ENCODE assay signal across 10 cellular contexts in the genomic region with DNA sequence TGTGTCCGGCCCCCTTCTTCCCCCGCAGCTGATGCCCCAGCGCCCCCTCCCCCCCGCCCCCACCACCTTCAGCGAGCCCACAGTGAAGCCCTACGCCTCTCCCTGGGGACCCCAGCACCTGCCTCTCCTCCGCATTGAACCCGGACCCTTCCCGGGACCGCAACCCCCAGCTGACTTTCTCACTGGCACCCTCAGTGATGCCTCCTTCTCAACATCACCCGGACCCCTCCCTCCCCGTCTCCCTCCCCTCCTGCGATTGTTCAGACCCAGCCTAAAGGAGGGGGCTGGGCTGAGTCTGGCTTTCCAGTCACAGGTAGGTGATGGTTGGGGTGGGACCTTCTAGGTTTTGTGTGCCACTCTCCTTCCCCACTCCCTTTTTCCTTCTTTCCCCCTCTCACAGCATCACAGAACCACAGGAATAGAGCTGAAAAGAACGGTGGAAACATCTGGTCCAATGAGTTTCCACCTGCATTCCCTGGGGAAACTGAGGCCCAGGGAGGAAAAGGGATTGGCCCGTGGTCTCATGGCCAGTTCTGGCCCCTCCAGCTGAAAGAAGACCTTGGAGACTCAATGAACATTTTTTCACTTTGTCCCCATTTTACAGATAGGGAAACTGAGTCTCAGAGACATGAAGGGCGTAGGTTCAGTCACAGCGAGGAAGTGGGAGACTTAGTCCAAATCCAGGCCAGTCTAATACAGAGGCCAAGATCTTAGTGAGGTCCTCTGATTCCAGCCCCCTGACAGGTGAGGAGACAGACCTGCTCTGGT. TPM values are rescaled to one million over a fixed set of nuclear protein-coding genes. Genes with fewer than 3 reads are reported as not detected.
DNase-seq lines count a peak whose midpoint lies in the region; ATAC-seq, FAIRE-seq and TF ChIP-seq lines count a peak whose summit lies in the region.
"Had no signal": no experiment of that assay in that cellular context is flagged by ENCODE, and none has a peak within 500 bp of the region (broad histone marks: within the 10 kb centered on the region; RNA-seq: fewer than 3 reads in every experiment).

No MANE protein-coding gene starts in this region.

- no peaks in the 10 kb centered on the region for H3K36me3 Mint-ChIP-seq in HFFc6 (ENCODE audit: low read depth)
- no peaks in the 10 kb centered on the region for H3K36me3 Mint-ChIP-seq in natural killer cell treated with Interleukin-12 subunit alpha and Interleukin-12 subunit beta and Interleukin-15 and Interleukin-18, amount 100 ng/mL, for 72 hours

- H3K23ac ChIP-seq in H1 (ENCODE audit: insufficient read length), result no peak overlapping the region

- no peak overlapping the region for H4K91ac ChIP-seq in H1 (replicated peaks; ENCODE audit: insufficient read length, low read length)

- H3K79me1 ChIP-seq in H1 (ENCODE audit: low read depth, low read length), result no peaks in the 10 kb centered on the region; the same call in 1 of the 2 replicates

- H3K79me2 ChIP-seq in H1 (ENCODE audit: control insufficient read depth in 1 of 2, insufficient read depth in 2 of 2, low read length in 2 of 2), result no peaks in the 10 kb centered on the region

- ATAC-seq in A549 (no peak), right lobe of liver (no peak)
- no peak for ATAC-seq in natural killer cell treated with Interleukin-12 subunit alpha and Interleukin-12 subunit beta and Interleukin-15 and Interleukin-18, amount 100 ng/mL, for 72 hours

- peak overlapping the region in 1 of 4 experiments; percentile 63; a peak in 1 of 7 replicates for H3K9ac ChIP-seq in H1 (replicated peaks in 1 of 4; ENCODE audit: extremely low read depth in 1 of 4, low read depth in 3 of 4, low read length in 3 of 4)

- CTCF ChIA-PET in A549 (lab: Yijun Ruan, JAX), result interaction anchor here (0.9 to 3.1 kb wide), 5 partner anchors 8 to 77 kb away, joined by 3 to 22 read pairs (median 7); no protein-coding TSS in a partner anchor
- CTCF ChIA-PET in H1 (lab: Charles Lee; ENCODE audit: partially characterized antibody), result interaction anchor here (0.6 to 5.5 kb wide), 8 partner anchors 10 to 95 kb away, joined by 3 to 52 read pairs (median 4); no protein-coding TSS in a partner anchor
- CTCF ChIA-PET in GM10248 (lab: Yijun Ruan, JAX), result interaction anchor here (1.1 to 5.0 kb wide), 9 partner anchors 10 to 94 kb away, joined by 3 to 36 read pairs (median 8); partner anchors contain the start of gene RPL32

- no peaks in the 10 kb centered on the region for H3K9me3 ChIP-seq in A549
- no peaks in the 10 kb centered on the region for H3K9me3 ChIP-seq in H1 (ENCODE audit: insufficient read depth in 2 of 2, low read depth in 1 of 2, low read length in 1 of 2)
- no peaks in the 10 kb centered on the region for H3K9me3 ChIP-seq in right lobe of liver

- H3K27me3 ChIP-seq in H1 (replicated peaks in 1 of 4; ENCODE audit: control insufficient read depth in 3 of 4, extremely low read depth in 1 of 4, insufficient read depth in 3 of 4, low read length in 3 of 4), result no peaks in the 10 kb centered on the region
- no peaks in the 10 kb centered on the region for H3K27me3 ChIP-seq in right lobe of liver

- no peak overlapping the region; the same call in 1 of the 2 replicates for H3K27ac Mint-ChIP-seq in HFFc6
- H3K27ac Mint-ChIP-seq in natural killer cell treated with Interleukin-12 subunit alpha and Interleukin-12 subunit beta and Interleukin-15 and Interleukin-18, amount 100 ng/mL, for 72 hours, result no peak overlapping the region

- H2BK5ac ChIP-seq in H1 (ENCODE audit: low read depth, low read length), result no peak overlapping the region

- 0 out of 2 replicates have a peak overlapping the region, but pooled peaks have one; percentile 53 for H2BK15ac ChIP-seq in H1 (ENCODE audit: low read length)

- peaks cover 1 to 2% of the 10 kb centered on the region in 2 experiments for H4K20me1 ChIP-seq in H1 (replicated peaks in 1 of 2; ENCODE audit: control insufficient read depth in 1 of 2, insufficient read depth in 2 of 2, low read length in 2 of 2)

- no peak overlapping the region for H2BK20ac ChIP-seq in H1 (ENCODE audit: low read length)

- no peak overlapping the region for H2BK120ac ChIP-seq in H1 (replicated peaks; ENCODE audit: low read depth, low read length)

- DNase-seq in A549 (ENCODE audit: low read depth in 1 of 2, low spot score in 1 of 2) (no peak), HFFc6 (no peak), H1 (ENCODE audit: low read depth in 1 of 2, low spot score in 2 of 2) (no peak), right lobe of liver (no peak), GM10248 (ENCODE audit: extremely low spot score) (no peak), activated gamma-delta T cell treated with Interleukin-2 at 50 U/mL for 16 hours (no peak)
- DNase-seq in natural killer cell treated with Interleukin-12 subunit alpha and Interleukin-12 subunit beta and Interleukin-15 and Interleukin-18, amount 100 ng/mL, for 72 hours (ENCODE audit: low spot score), result no peak
- no peak for DNase-seq in activated CD8-positive, alpha-beta memory T cell treated with anti-CD3 and anti-CD28 coated beads for 24 hours
- DNase-seq: GF-D8 had no signal

- H3K23me2 ChIP-seq in H1 (ENCODE audit: low read depth, low read length), result peaks cover 6% of the 10 kb centered on the region; the same call in 1 of the 2 replicates

- no peak overlapping the region for H3K14ac ChIP-seq in H1 (ENCODE audit: insufficient read length)

- peaks cover 5% of the 10 kb centered on the region; the same call in 1 of the 3 replicates for H3K4me1 ChIP-seq in A549
- peaks cover 0 to 10% (median 2%) of the 10 kb centered on the region in 4 experiments; a peak in 4 of 7 replicates for H3K4me1 ChIP-seq in H1 (replicated peaks in 1 of 4; ENCODE audit: control insufficient read depth in 3 of 4, insufficient read depth in 4 of 4, low read length in 3 of 4)
- peaks cover 0 to 10% (median 0%) of the 10 kb centered on the region in 4 donors for H3K4me1 ChIP-seq in right lobe of liver

- POLR2A ChIA-PET in A549 (lab: Yijun Ruan, JAX) (no interaction called here), H1 (lab: Charles Lee; ENCODE audit: partially characterized antibody) (interaction anchor here (0.6 to 4.7 kb wide), 12 partner anchors 9 to 1221 kb away, joined by 3 to 33 read pairs (median 5); partner anchors contain the start of genes RAF1, RPL32 and TMEM40), GM10248 (lab: Yijun Ruan, JAX) (no interaction called here)

- TF ChIP-seq CTCF in A549 (IDR thresholded peaks at IDR 0.05) (no peak), HFFc6 (IDR thresholded peaks at IDR 0.05) (no peak), H1 (IDR thresholded peaks at IDR 0.05; ENCODE audit: control extremely low read depth in 1 of 3, insufficient read depth in 1 of 3, low read depth in 1 of 3, low read length in 3 of 3) (no peak), right lobe of liver (IDR thresholded peaks at IDR 0.05) (no peak), GM10248 (IDR thresholded peaks at IDR 0.05; ENCODE audit: control extremely low read depth, extremely low read depth, low read depth, missing control alignments) (no peak)

- H3K56ac ChIP-seq in H1 (replicated peaks; ENCODE audit: insufficient read length, low read depth, low read length), result no peak overlapping the region

- H4K5ac ChIP-seq in H1 (ENCODE audit: insufficient read length, low read depth, low read length), result no peak overlapping the region

- H3K18ac ChIP-seq in H1 (ENCODE audit: extremely low read depth, low read length), result no peak overlapping the region; the same call in none of the 2 replicates

- H3K4me3 ChIP-seq in A549, result no peak overlapping the region; the same call in 2 of the 3 replicates
- peak overlapping the region; percentile 69 to 88 (median 85) for H3K4me3 ChIP-seq in H1 (ENCODE audit: extremely low read depth in 1 of 4, insufficient read depth in 2 of 4, low read depth in 3 of 4, low read length in 4 of 4)
- H3K4me3 ChIP-seq in right lobe of liver, result no peak overlapping the region

- WGBS in A549 (ENCODE audit: missing lambda C conversion rate), result 84% methylated on average over 12 of the region's 17 CpGs
- 37% methylated on average over 10 of the region's 17 CpGs; no CpG with 5 or more reads in 1 of the 2 experiments for WGBS in H1 (ENCODE audit: extremely low coverage in 1 of 2, insufficient coverage in 1 of 2, insufficient read length in 1 of 2, insufficient replicate concordance in 2 of 2, low coverage in 1 of 2, low lambda C conversion rate in 2 of 2, missing lambda C conversion rate in 1 of 2), 2 experiments
- WGBS in right lobe of liver (ENCODE audit: insufficient coverage, low coverage, low lambda C conversion rate, missing lambda C conversion rate), result 62% methylated on average over 11 of the region's 17 CpGs

- intact Hi-C loops in right lobe of liver (cut with DNase I), result no loop called here

- H3K36me3 ChIP-seq in H1 (ENCODE audit: control insufficient read depth in 2 of 4, insufficient read depth in 4 of 4, low read length in 3 of 4), result no peaks in the 10 kb centered on the region
- no peaks in the 10 kb centered on the region for H3K36me3 ChIP-seq in right lobe of liver

- no peak for TF ChIP-seq POLR2A in A549 (IDR thresholded peaks at IDR 0.05; ENCODE audit: low read length)
- TF ChIP-seq POLR2A in H1 (IDR thresholded peaks at IDR 0.05; ENCODE audit: control extremely low read depth in 1 of 2, low read depth in 2 of 2, low read length in 2 of 2), result no peak
- TF ChIP-seq POLR2A in right lobe of liver (IDR thresholded peaks at IDR 0.05), result no peak

- H3K4me2 ChIP-seq in A549 (peak overlapping the region; percentile 82; the same call in 2 of the 3 replicates), H1 (ENCODE audit: insufficient read depth in 1 of 2, low read depth in 2 of 2, low read length in 2 of 2) (peak overlapping the region; percentile 46 to 96)

- H3K4me3 Mint-ChIP-seq in HFFc6, result peak overlapping the region; percentile 88
- peak overlapping the region; percentile 54 for H3K4me3 Mint-ChIP-seq in natural killer cell treated with Interleukin-12 subunit alpha and Interleukin-12 subunit beta and Interleukin-15 and Interleukin-18, amount 100 ng/mL, for 72 hours

- no peak overlapping the region for H3K4ac ChIP-seq in H1 (replicated peaks; ENCODE audit: insufficient read length, low read depth, low read length)

- FAIRE-seq in A549 (lab: Jason Lieb, UNC), result no peak
- no peak for FAIRE-seq in H1 (lab: Jason Lieb, UNC)

- TF ChIP-seq RAD21 in A549 (conservative IDR thresholded peaks at IDR 0.05 in 1 of 2, IDR thresholded peaks at IDR 0.05 in 1 of 2), result no peak
- no peak for TF ChIP-seq RAD21 in H1 (IDR thresholded peaks at IDR 0.05 in 1 of 2, conservative IDR thresholded peaks at IDR 0.05 in 1 of 2; ENCODE audit: low read depth in 2 of 2, low read length in 2 of 2)

- 0 out of 2 replicates have a peak overlapping the region, but pooled peaks have one; percentile 49 for H2AFZ ChIP-seq in H1 (ENCODE audit: low read length)

- H2AK5ac ChIP-seq in H1 (ENCODE audit: low read depth, low read length), result no peak overlapping the region

- H2BK12ac ChIP-seq in H1 (ENCODE audit: low read depth, low read length), result 0 out of 2 replicates have a peak overlapping the region, but pooled peaks have one; percentile 60

- H3K4me1 Mint-ChIP-seq in HFFc6 (ENCODE audit: low read depth), result peaks cover 10% of the 10 kb centered on the region
- peaks cover 0 to 6% of the 10 kb centered on the region in 2 donors for H3K4me1 Mint-ChIP-seq in natural killer cell treated with Interleukin-12 subunit alpha and Interleukin-12 subunit beta and Interleukin-15 and Interleukin-18, amount 100 ng/mL, for 72 hours (ENCODE audit: low read depth in 2 of 2)

- H3K27ac ChIP-seq in A549 (peak overlapping the region in 1 of 2 experiments; percentile 88; a peak in 1 of 6 replicates), H1 (ENCODE audit: low read depth, low read length) (no peak overlapping the region), right lobe of liver (no peak overlapping the region)

- TF ChIP-seq EP300 in A549 (IDR thresholded peaks at IDR 0.05) (no peak), H1 (IDR thresholded peaks at IDR 0.05; ENCODE audit: borderline replicate concordance in 1 of 2, low read depth in 2 of 2, low read length in 2 of 2) (no peak)

- H4K8ac ChIP-seq in H1 (ENCODE audit: extremely low read depth, insufficient read depth, low read length), result no peak overlapping the region

- no peaks in the 10 kb centered on the region for H3K9me3 Mint-ChIP-seq in HFFc6
- H3K9me3 Mint-ChIP-seq in natural killer cell treated with Interleukin-12 subunit alpha and Interleukin-12 subunit beta and Interleukin-15 and Interleukin-18, amount 100 ng/mL, for 72 hours, result no peaks in the 10 kb centered on the region

- H3K27me3 Mint-ChIP-seq in HFFc6 (ENCODE audit: insufficient read depth), result peaks cover 10% of the 10 kb centered on the region
- H3K27me3 Mint-ChIP-seq in natural killer cell treated with Interleukin-12 subunit alpha and Interleukin-12 subunit beta and Interleukin-15 and Interleukin-18, amount 100 ng/mL, for 72 hours, result peaks cover 0 to 9% of the 10 kb centered on the region in 2 donors

RNA-seq across cellular contexts. Expression of gene CAND2, which starts 0.8 kb away (rescaled TPM):
- 0.72 and 0.91 TPM in 2 replicates for polyA plus RNA-seq in A549 (2011; rRNA removed)
- polyA plus RNA-seq in A549 (2012; cell fraction: cytosol; rRNA removed), result 0.79 and 1.1 TPM in 2 replicates
- polyA plus RNA-seq in A549 (2012; cell fraction: nucleus; rRNA removed), result 2.3 and 3.1 TPM in 2 replicates
- polyA plus RNA-seq in A549 (2017; fragmentation: RNase III; extraction: RNeasy Plus Mini Kit Qiagen cat#74134 plus additional on column Dnase treatment), result 0.67 to 1.0 TPM (median 0.84 TPM) in 3 replicates
- polyA minus RNA-seq in A549 (2011; rRNA and poly(A)+ RNA removed), result 1.4 and 4.9 TPM in 2 replicates
- total RNA-seq in HFFc6 (2021; fragmentation: NEBNext Ultra II Directional; extraction: Animal tissue kit (Norgen Biotek cat#: 25700)), result 10 to 100 TPM in 1 of 6 experiments, 1 to 10 TPM in 5; 4.5 to 10.5 (median 8.3) TPM
- total RNA-seq in H1 (2021; fragmentation: NEBNext Ultra II Directional; extraction: Animal tissue kit (Norgen Biotek cat#: 25700)), result 8.7 and 11.2 TPM in 2 replicates
- 8.7 and 12.0 TPM in 2 replicates for polyA plus RNA-seq in H1 (2011; rRNA removed)
- polyA plus RNA-seq in H1 (2011; cell fraction: cytosol; rRNA removed), result 9.2 TPM
- 20.3 TPM for polyA plus RNA-seq in H1 (2011; cell fraction: nucleus; rRNA removed)
- 5.3 to 10.4 TPM (median 9.1 TPM) in 4 replicates for polyA plus RNA-seq in H1 (2012, experiment 1 of 2)
- polyA plus RNA-seq in H1 (2012, experiment 2 of 2), result 7.4 TPM
- polyA plus RNA-seq in H1 (2013, experiment 1 of 2), result 4.0 TPM
- polyA plus RNA-seq in H1 (2013, experiment 2 of 2), result 3.4 TPM
- polyA minus RNA-seq in H1 (2011; rRNA and poly(A)+ RNA removed), result 11.0 and 15.6 TPM in 2 replicates
- 7.3 TPM for polyA minus RNA-seq in H1 (2011; cell fraction: cytosol; rRNA and poly(A)+ RNA removed)
- 17.4 TPM for polyA minus RNA-seq in H1 (2011; cell fraction: nucleus; rRNA and poly(A)+ RNA removed)
- total RNA-seq in natural killer cell treated with Interleukin-12 subunit alpha and Interleukin-12 subunit beta and Interleukin-15 and Interleukin-18, amount 100 ng/mL, for 72 hours, result under 1 TPM; 0.45 to 0.62 TPM
- total RNA-seq in right lobe of liver, result 1 to 10 TPM in 2 of 6 experiments, under 1 TPM in 4; 0.61 to 4.4 (median 0.77) TPM

RNA-seq across cellular contexts. Expression of gene TMEM40, which starts 38.2 kb away (rescaled TPM):
- polyA plus RNA-seq in A549 (2011; rRNA removed) (0.13 and 0.32 TPM in 2 replicates), A549 (2017; fragmentation: RNase III; extraction: RNeasy Plus Mini Kit Qiagen cat#74134 plus additional on column Dnase treatment) (0.07 to 0.42 TPM (median 0.18 TPM) in 3 replicates), H1 (2011; rRNA removed) (0.11 and 0.18 TPM in 2 replicates)
- polyA plus RNA-seq in A549 (2012; cell fraction: cytosol; rRNA removed), result 0.29 and 0.38 TPM in 2 replicates
- 0.05 and 0.16 TPM in 2 replicates for polyA plus RNA-seq in A549 (2012; cell fraction: nucleus; rRNA removed)
- polyA minus RNA-seq in A549 (2011; rRNA and poly(A)+ RNA removed), result 1.1 TPM in 1 of 2 replicates, not detected in the other
- under 1 TPM in 3 of 6 experiments, not detected in 3; 0.32 to 0.40 (median 0.36) TPM for total RNA-seq in HFFc6 (2021; fragmentation: NEBNext Ultra II Directional; extraction: Animal tissue kit (Norgen Biotek cat#: 25700))
- total RNA-seq in H1 (2021; fragmentation: NEBNext Ultra II Directional; extraction: Animal tissue kit (Norgen Biotek cat#: 25700)), result not detected in 2 replicates
- polyA plus RNA-seq in H1 (2011; cell fraction: cytosol; rRNA removed), result 0.26 TPM
- polyA plus RNA-seq in H1 (2011; cell fraction: nucleus; rRNA removed), result 0.57 TPM
- polyA plus RNA-seq in H1 (2012, experiment 1 of 2), result 0.28 TPM in 1 of 4 replicates, not detected in the others
- polyA plus RNA-seq in H1 (2012, experiment 2 of 2), result not detected
- 0.12 TPM for polyA plus RNA-seq in H1 (2013, experiment 1 of 2)
- polyA plus RNA-seq in H1 (2013, experiment 2 of 2), result 0.22 TPM
- not detected in 2 replicates for polyA minus RNA-seq in H1 (2011; rRNA and poly(A)+ RNA removed)
- polyA minus RNA-seq in H1 (2011; cell fraction: cytosol; rRNA and poly(A)+ RNA removed), result not detected
- polyA minus RNA-seq in H1 (2011; cell fraction: nucleus; rRNA and poly(A)+ RNA removed), result not detected
- not detected for total RNA-seq in natural killer cell treated with Interleukin-12 subunit alpha and Interleukin-12 subunit beta and Interleukin-15 and Interleukin-18, amount 100 ng/mL, for 72 hours
- 1 to 10 TPM in 1 of 6 experiments, under 1 TPM in 2, not detected in 3; 0.35 to 1.1 (median 0.51) TPM for total RNA-seq in right lobe of liver
- total RNA-seq: temporal lobe had no signal

RNA-seq across cellular contexts. Expression of gene RPL32, which starts 44.1 kb away (rescaled TPM):
- polyA plus RNA-seq in A549 (2011; rRNA removed), result 2,852 and 3,429 TPM in 2 replicates
- 2,068 and 2,204 TPM in 2 replicates for polyA plus RNA-seq in A549 (2012; cell fraction: cytosol; rRNA removed)
- 454 and 476 TPM in 2 replicates for polyA plus RNA-seq in A549 (2012; cell fraction: nucleus; rRNA removed)
- polyA plus RNA-seq in A549 (2017; fragmentation: RNase III; extraction: RNeasy Plus Mini Kit Qiagen cat#74134 plus additional on column Dnase treatment), result 2,144 to 2,316 TPM (median 2,167 TPM) in 3 replicates
- polyA minus RNA-seq in A549 (2011; rRNA and poly(A)+ RNA removed), result 916 and 1,159 TPM in 2 replicates
- total RNA-seq in HFFc6 (2021; fragmentation: NEBNext Ultra II Directional; extraction: Animal tissue kit (Norgen Biotek cat#: 25700)), result 1,000 to 10,000 TPM; 1,490 to 1,730 (median 1,677) TPM
- 1,954 and 2,043 TPM in 2 replicates for total RNA-seq in H1 (2021; fragmentation: NEBNext Ultra II Directional; extraction: Animal tissue kit (Norgen Biotek cat#: 25700))
- 995 and 1,443 TPM in 2 replicates for polyA plus RNA-seq in H1 (2011; rRNA removed)
- 2,045 TPM for polyA plus RNA-seq in H1 (2011; cell fraction: cytosol; rRNA removed)
- polyA plus RNA-seq in H1 (2011; cell fraction: nucleus; rRNA removed), result 1,718 TPM
- 3,098 to 3,462 TPM (median 3,192 TPM) in 4 replicates for polyA plus RNA-seq in H1 (2012, experiment 1 of 2)
- polyA plus RNA-seq in H1 (2012, experiment 2 of 2), result 2,207 TPM
- polyA plus RNA-seq in H1 (2013, experiment 1 of 2), result 1,804 TPM
- polyA plus RNA-seq in H1 (2013, experiment 2 of 2), result 1,790 TPM
- polyA minus RNA-seq in H1 (2011; rRNA and poly(A)+ RNA removed), result 1,055 and 1,349 TPM in 2 replicates
- 973 TPM for polyA minus RNA-seq in H1 (2011; cell fraction: cytosol; rRNA and poly(A)+ RNA removed)
- 656 TPM for polyA minus RNA-seq in H1 (2011; cell fraction: nucleus; rRNA and poly(A)+ RNA removed)
- total RNA-seq in natural killer cell treated with Interleukin-12 subunit alpha and Interleukin-12 subunit beta and Interleukin-15 and Interleukin-18, amount 100 ng/mL, for 72 hours, result 1,000 to 10,000 TPM; 1,132 to 1,133 TPM
- total RNA-seq in right lobe of liver, result 100 to 1,000 TPM; 322 to 555 (median 472) TPM

Comparison
In these comparisons a context has a peak if more than half of its experiments do, and no peak if none do; other contexts are left out.
1. H3K4me3 ChIP-seq: peak in H1 (4 of 4); none in A549 (single experiment) and right lobe of liver (0 of 3).
2. Of the 18 proteins assayed by ChIP-seq in both H1 and A549: peak only in H1: none; only in A549: KDM1A; in both: none; in neither: 17.